23 cellular contexts compared by ENCODE assay signal in genomic region chrX:68691102-68691501, GRCh38. TPM values are rescaled to one million over a fixed set of nuclear protein-coding genes. Genes with fewer than 3 reads are reported as not detected.
DNase-seq lines count a peak whose midpoint lies in the region; ATAC-seq and TF ChIP-seq lines count a peak whose summit lies in the region.
"Had no signal": no experiment of that assay in that cellular context is flagged by ENCODE, and none has a peak within 500 bp of the region (broad histone marks: within the 10 kb centered on the region; RNA-seq: fewer than 3 reads in every experiment).

No MANE protein-coding gene starts in this region.

- peaks cover 0 to 5% of the 10 kb centered on the region in 2 donors for H3K4me1 ChIP-seq in lung (ENCODE audit: control insufficient read depth in 2 of 2, insufficient read depth in 2 of 2, low read length in 2 of 2)
- H3K4me1 ChIP-seq: BLaER1 had no signal

- no peak for TF ChIP-seq CTCF in lung (IDR thresholded peaks at IDR 0.05; ENCODE audit: control extremely low read depth, extremely low read depth)

- no peak for ATAC-seq in lung (ENCODE audit: insufficient read depth, low FRiP score)
- ATAC-seq: GM23338, HCT116, HepG2, PC-3 had no signal

- 89 to 95% methylated on average over 2 of the region's 2 CpGs for WGBS in lung, 2 donors

- H3K27me3 ChIP-seq in lung (ENCODE audit: control insufficient read depth, insufficient read depth) = no peaks in the 10 kb centered on the region
- H3K27me3 ChIP-seq: MG63 had no signal

- H3K36me3 ChIP-seq in lung (ENCODE audit: control insufficient read depth in 2 of 2, insufficient read depth in 2 of 2, low read length in 2 of 2) = no peaks in the 10 kb centered on the region
- H3K36me3 ChIP-seq: BLaER1, MG63 had no signal

- H3K9me3 ChIP-seq in lung (ENCODE audit: control insufficient read depth in 2 of 2, insufficient read depth in 1 of 2, low read length in 1 of 2) = peaks cover 0 to 10% of the 10 kb centered on the region in 2 donors
- H3K9me3 ChIP-seq: MG63 had no signal

- DNase-seq in GDM1 (lab: John Stamatoyannopoulos, UW) = peak; percentile 36
- DNase-seq in Kasumi-1 (lab: John Stamatoyannopoulos, UW) = peak; percentile 43 to 44
- peak; percentile 13 for DNase-seq in SKM-1 treated with dmso at 0.1 percent for 144 hours (lab: John Stamatoyannopoulos, UW; ENCODE audit: unreplicated experiment)
- DNase-seq in lung (ENCODE audit: low spot score) = no peak
- no peak for DNase-seq in nucleus accumbens (lab: John Stamatoyannopoulos, UW)
- no peak for DNase-seq in cerebellar cortex (ENCODE audit: low spot score)
- no peak for DNase-seq in NCI-H748 treated with DMSO at 0.1 percent for 48 hours (lab: John Stamatoyannopoulos, UW)
- DNase-seq: CD4-positive, alpha-beta memory T cell; DMS153; MG63; NCI-H1105 treated with DMSO at 0.1 percent for 48 hours; NCI-H1694; NCI-H2081 treated with DMSO at 0.1 percent for 48 hours; NCI-H446 treated with DMSO at 0.1 percent for 48 hours; NCI-H69; RPMI8226; SIG-M5 had no signal

- H3K27ac ChIP-seq in lung (ENCODE audit: low read depth in 1 of 2, low read length in 1 of 2) = peak overlapping the region; percentile 16 to 17
- H3K27ac ChIP-seq: BLaER1, KMS-11 had no signal

- H3K4me3 ChIP-seq in lung = no peak overlapping the region
- H3K4me3 ChIP-seq: BLaER1, GM23338, MG63 had no signal

RNA-seq across cellular contexts. Expression of gene STARD8, which starts 43.6 kb away (rescaled TPM):
- total RNA-seq in lung = 10 to 100 TPM; 17.5 to 20.2 TPM
- 10 to 100 TPM in 1 of 2 donors, 1 to 10 TPM in 1; 5.7 to 19.4 TPM for polyA plus RNA-seq in lung

Comparison
In these comparisons a context has a peak if more than half of its experiments do, and no peak if none do; other contexts are left out.
1. DNase-seq: peak in GDM1 (single experiment), Kasumi-1 (2 of 2) and SKM-1 treated with dmso at 0.1 percent for 144 hours (single experiment); none in lung (single experiment), nucleus accumbens (0 of 56), cerebellar cortex (single experiment) and NCI-H748 treated with DMSO at 0.1 percent for 48 hours (single experiment).